In genomic region chr16:88769617-88770458, GRCh38 we compare ENCODE assay signal across 9 cellular contexts. TPM values are rescaled to one million over a fixed set of nuclear protein-coding genes. Genes with fewer than 3 reads are reported as not detected.
DNase-seq lines count a peak whose midpoint lies in the region; ATAC-seq, FAIRE-seq and TF ChIP-seq lines count a peak whose summit lies in the region.
"Had no signal": no experiment of that assay in that cellular context is flagged by ENCODE, and none has a peak within 500 bp of the region (broad histone marks: within the 10 kb centered on the region; RNA-seq: fewer than 3 reads in every experiment).

No MANE protein-coding gene starts in this region.

- peaks cover 65% of the 10 kb centered on the region for H3K4me1 Mint-ChIP-seq in activated B cell treated with CpG ODN at 0.5 μM for 24 hours

- H3K27ac ChIP-seq in HEK293 (ENCODE audit: extremely low read depth, low read depth, low read length) (peak overlapping the region; percentile 80), keratinocyte (ENCODE audit: control insufficient read depth, insufficient read depth, low read length) (peak overlapping the region; percentile 81), upper lobe of right lung (peak overlapping the region; percentile 80), aorta (ENCODE audit: low read depth in 1 of 2, low read length in 2 of 2) (no peak overlapping the region)
- H3K27ac ChIP-seq: KMS-11 had no signal

- 80 to 81% methylated on average over 30 of the region's 30 CpGs for WGBS in aorta, 2 donors

- H3K27me3 Mint-ChIP-seq in activated B cell treated with CpG ODN at 0.5 μM for 24 hours, result no peaks in the 10 kb centered on the region

- FAIRE-seq in keratinocyte (lab: Jason Lieb, UNC) (no peak), D721Med (lab: Jason Lieb, UNC) (no peak)

- no peaks in the 10 kb centered on the region for H3K36me3 ChIP-seq in HEK293 (ENCODE audit: control insufficient read depth in 2 of 2, insufficient read depth in 1 of 2, low read length in 2 of 2)
- H3K36me3 ChIP-seq in keratinocyte (ENCODE audit: control insufficient read depth in 2 of 2, extremely low read depth in 1 of 2, insufficient read depth in 2 of 2, low read length in 2 of 2), result peaks cover 9 to 11% of the 10 kb centered on the region in 2 experiments
- no peaks in the 10 kb centered on the region for H3K36me3 ChIP-seq in upper lobe of right lung
- no peaks in the 10 kb centered on the region for H3K36me3 ChIP-seq in aorta (ENCODE audit: control insufficient read depth in 1 of 2, insufficient read depth in 2 of 2, low read length in 1 of 2)

- H3K27ac Mint-ChIP-seq in activated B cell treated with CpG ODN at 0.5 μM for 24 hours, result peak overlapping the region; percentile 24

- H3K9me3 ChIP-seq in HEK293 (ENCODE audit: control insufficient read depth, insufficient read depth, low read depth, low read length) (no peaks in the 10 kb centered on the region), keratinocyte (ENCODE audit: control insufficient read depth, low read depth, low read length) (no peaks in the 10 kb centered on the region), upper lobe of right lung (no peaks in the 10 kb centered on the region), aorta (ENCODE audit: control insufficient read depth, low read length) (no peaks in the 10 kb centered on the region)

- peak overlapping the region; percentile 24 for H3K4me3 Mint-ChIP-seq in activated B cell treated with CpG ODN at 0.5 μM for 24 hours

- H3K9ac ChIP-seq in keratinocyte (ENCODE audit: control insufficient read depth, extremely low read depth, insufficient read depth, low read length), result peak overlapping the region; percentile 74
- H3K9ac ChIP-seq: KMS-11 had no signal

- no peaks in the 10 kb centered on the region for H3K36me3 Mint-ChIP-seq in activated B cell treated with CpG ODN at 0.5 μM for 24 hours (ENCODE audit: low read depth)

- ATAC-seq in activated B cell treated with CpG ODN at 0.5 μM for 24 hours (ENCODE audit: low read depth) (peak; percentile 74), upper lobe of right lung (peak; percentile 53), aorta (ENCODE audit: low FRiP score) (no peak)

- H3K27me3 ChIP-seq in keratinocyte (ENCODE audit: control insufficient read depth, extremely low read depth, insufficient read depth, low read length), result no peaks in the 10 kb centered on the region
- no peaks in the 10 kb centered on the region for H3K27me3 ChIP-seq in upper lobe of right lung
- no peaks in the 10 kb centered on the region for H3K27me3 ChIP-seq in aorta (ENCODE audit: control insufficient read depth in 1 of 2, insufficient read depth in 2 of 2, low read length in 1 of 2)

- POLR2A ChIA-PET in HEK293 (lab: Yijun Ruan, JAX), result interaction anchor here (0.7 to 6.8 kb wide), 11 partner anchors 11 to 42 kb away, joined by 3 to 97 read pairs (median 5); partner anchors contain the start of genes APRT, CDT1 and PIEZO1
- POLR2A ChIA-PET in activated B cell treated with CpG ODN at 0.5 μM for 24 hours (lab: Charles Lee), result interaction anchor here (0.6 to 3.4 kb wide), 6 partner anchors 10 to 33 kb away, joined by 3 to 30 read pairs (median 8); no protein-coding TSS in a partner anchor

- TF ChIP-seq CTCF in HEK293 (tag by site-specific recombination; IDR thresholded peaks at IDR 0.05), result no peak
- TF ChIP-seq CTCF in activated B cell treated with CpG ODN at 0.5 μM for 24 hours (IDR thresholded peaks at IDR 0.05), result no peak
- TF ChIP-seq CTCF in keratinocyte (optimal IDR thresholded peaks at IDR 0.05 in 1 of 3, IDR thresholded peaks at IDR 0.05 in 1 of 3, conservative IDR thresholded peaks at IDR 0.05 in 1 of 3; ENCODE audit: extremely low read depth in 1 of 3, insufficient read depth in 2 of 3, low read length in 3 of 3), result no peak
- no peak for TF ChIP-seq CTCF in upper lobe of right lung (IDR thresholded peaks at IDR 0.05)
- TF ChIP-seq CTCF in D721Med (IDR thresholded peaks at IDR 0.05; ENCODE audit: insufficient read depth, missing control alignments), result no peak

- CTCF ChIA-PET in HEK293 (lab: Yijun Ruan, JAX), result interaction anchor here (1.4 to 9.2 kb wide), 3 partner anchors 27 to 33 kb away, joined by 5 to 58 read pairs (median 6); no protein-coding TSS in a partner anchor
- CTCF ChIA-PET in activated B cell treated with CpG ODN at 0.5 μM for 24 hours (lab: Charles Lee), result interaction anchor here (0.7 to 2.6 kb wide), 4 partner anchors 10 to 26 kb away, joined by 3 to 9 read pairs (median 3); no protein-coding TSS in a partner anchor

- H3K79me2 ChIP-seq in keratinocyte (ENCODE audit: control insufficient read depth, insufficient read depth, low read length), result peaks cover 95% of the 10 kb centered on the region

- no peak overlapping the region for H2AFZ ChIP-seq in keratinocyte (ENCODE audit: control insufficient read depth, low read length)

- dilution Hi-C loops in keratinocyte (cut with MboI; ENCODE audit: extremely low pct_ligation_motif_present, low sequenced_read_pairs), result loop anchor here (25.0 kb wide), 1 partner anchor 108 kb away; the partner anchor contains the start of genes CYBA and MVD

- H3K9me3 Mint-ChIP-seq in activated B cell treated with CpG ODN at 0.5 μM for 24 hours, result no peaks in the 10 kb centered on the region

- no peak overlapping the region; the same call in 1 of the 2 replicates for H3K4me3 ChIP-seq in HEK293 (ENCODE audit: low read depth, low read length)
- H3K4me3 ChIP-seq in keratinocyte (ENCODE audit: control insufficient read depth in 2 of 3, extremely low read depth in 1 of 3, insufficient read depth in 2 of 3, low read depth in 1 of 3, low read length in 3 of 3), result peak overlapping the region in 2 of 3 experiments; percentile 37 to 38
- peak overlapping the region; percentile 32 for H3K4me3 ChIP-seq in upper lobe of right lung
- no peak overlapping the region for H3K4me3 ChIP-seq in aorta (ENCODE audit: low read length in 2 of 2)

- peak; percentile 48 for DNase-seq in Caki2 (ENCODE audit: low read depth)
- DNase-seq in activated B cell treated with CpG ODN at 0.5 μM for 24 hours, result peak; percentile 61
- no peak for DNase-seq in keratinocyte (ENCODE audit: low read depth, low spot score)
- DNase-seq in upper lobe of right lung, result peak; percentile 86
- no peak for DNase-seq in aorta
- no peak for DNase-seq in SKM-1 treated with dmso at 0.1 percent for 144 hours (lab: John Stamatoyannopoulos, UW; ENCODE audit: unreplicated experiment)
- no peak for DNase-seq in D721Med (ENCODE audit: insufficient read length, low spot score)

- peak overlapping the region; percentile 81 for H3K4me2 ChIP-seq in keratinocyte (ENCODE audit: control insufficient read depth, extremely low read depth, insufficient read depth, low read depth, low read length)
- H3K4me2 ChIP-seq: KMS-11 had no signal

- H3K9me1 ChIP-seq in keratinocyte (ENCODE audit: control insufficient read depth, extremely low read depth, insufficient read depth, low read length), result peaks cover 13% of the 10 kb centered on the region

- peaks cover 36% of the 10 kb centered on the region for H3K4me1 ChIP-seq in HEK293 (ENCODE audit: control insufficient read depth, insufficient read depth, low read length)
- peaks cover 41% of the 10 kb centered on the region for H3K4me1 ChIP-seq in keratinocyte (ENCODE audit: control insufficient read depth, extremely low read depth, insufficient read depth, low read length)
- H3K4me1 ChIP-seq in upper lobe of right lung, result peaks cover 88% of the 10 kb centered on the region
- H3K4me1 ChIP-seq in aorta (ENCODE audit: control insufficient read depth in 1 of 2, insufficient read depth in 2 of 2, low read length in 2 of 2), result no peaks in the 10 kb centered on the region

- H4K20me1 ChIP-seq in keratinocyte (ENCODE audit: control insufficient read depth, extremely low read depth, insufficient read depth, low read length), result peaks cover 57% of the 10 kb centered on the region

- intact Hi-C loops in activated B cell treated with CpG ODN at 0.5 μM for 24 hours (cut with micrococcal nuclease), result loop anchor here (2.0 kb wide), 1 partner anchor 25 kb away; no protein-coding TSS in a partner anchor
- intact Hi-C loops in upper lobe of right lung (cut with DNase I), result no loop called here
- intact Hi-C loops in aorta (cut with DNase I), result no loop called here

- in situ Hi-C loops in Caki2 (cut with HindIII; ENCODE audit: low pct_unique_long_range_greater_than_20kb, low sequenced_read_pairs), result no loop called here

RNA-seq across cellular contexts. Expression of gene PIEZO1, which starts 15.2 kb away (rescaled TPM):
- 81.1 and 82.0 TPM in 2 replicates for total RNA-seq in Caki2 (2014; rRNA removed; shearing (Covaris generic); ENCODE audit: low replicate concordance)
- total RNA-seq in activated B cell treated with CpG ODN at 0.5 μM for 24 hours (75.2 and 85.9 TPM in 2 replicates), upper lobe of right lung (196 TPM), aorta (100 to 1,000 TPM; 101 to 120 TPM)
- polyA plus RNA-seq in keratinocyte (62.8 to 136 TPM (median 120 TPM) in 3 replicates), aorta (100 to 1,000 TPM in 1 of 2 donors, 10 to 100 TPM in 1; 35.9 to 205 TPM)
- polyA plus RNA-seq in keratinocyte (2011; ENCODE audit: low read depth), result 56.5 TPM
- 29.9 and 72.0 TPM in 2 replicates for polyA plus RNA-seq in keratinocyte (2011; cell fraction: cytosol; rRNA removed)
- 489 and 583 TPM in 2 replicates for polyA plus RNA-seq in keratinocyte (2011; cell fraction: nucleus; rRNA removed)
- polyA plus RNA-seq in keratinocyte (2012; ENCODE audit: low replicate concordance), result 161 and 179 TPM in 2 replicates
- 202 to 895 TPM (median 206 TPM) in 3 replicates for polyA minus RNA-seq in keratinocyte
- polyA minus RNA-seq in keratinocyte (2011; cell fraction: cytosol; rRNA and poly(A)+ RNA removed), result 161 TPM
- 459 and 543 TPM in 2 replicates for polyA minus RNA-seq in keratinocyte (2011; cell fraction: nucleus; rRNA and poly(A)+ RNA removed)

RNA-seq across cellular contexts. Expression of gene CDT1, which starts 33.8 kb away (rescaled TPM):
- total RNA-seq in Caki2 (2014; rRNA removed; shearing (Covaris generic); ENCODE audit: low replicate concordance), result 23.1 and 24.6 TPM in 2 replicates
- 4.3 and 5.5 TPM in 2 replicates for total RNA-seq in activated B cell treated with CpG ODN at 0.5 μM for 24 hours
- 1.0 to 4.9 TPM (median 2.0 TPM) in 3 replicates for polyA plus RNA-seq in keratinocyte
- 0.10 TPM for polyA plus RNA-seq in keratinocyte (2011; ENCODE audit: low read depth)
- 0.94 and 4.1 TPM in 2 replicates for polyA plus RNA-seq in keratinocyte (2011; cell fraction: cytosol; rRNA removed)
- 0.60 and 1.0 TPM in 2 replicates for polyA plus RNA-seq in keratinocyte (2011; cell fraction: nucleus; rRNA removed)
- 0.55 and 7.5 TPM in 2 replicates for polyA plus RNA-seq in keratinocyte (2012; ENCODE audit: low replicate concordance)
- 0.30 to 9.4 TPM (median 4.0 TPM) in 3 replicates for polyA minus RNA-seq in keratinocyte
- 5.9 TPM for polyA minus RNA-seq in keratinocyte (2011; cell fraction: cytosol; rRNA and poly(A)+ RNA removed)
- polyA minus RNA-seq in keratinocyte (2011; cell fraction: nucleus; rRNA and poly(A)+ RNA removed), result 1.2 and 2.5 TPM in 2 replicates
- total RNA-seq in upper lobe of right lung, result 1.0 TPM
- 1 to 10 TPM in 1 of 2 donors, under 1 TPM in 1; 0.88 to 1.5 TPM for total RNA-seq in aorta
- 1 to 10 TPM in 1 of 2 donors, under 1 TPM in 1; 0.05 to 1.0 TPM for polyA plus RNA-seq in aorta

RNA-seq across cellular contexts. Expression of gene APRT, which starts 41.9 kb away (rescaled TPM):
- total RNA-seq in Caki2 (2014; rRNA removed; shearing (Covaris generic); ENCODE audit: low replicate concordance), result 262 and 321 TPM in 2 replicates
- total RNA-seq in activated B cell treated with CpG ODN at 0.5 μM for 24 hours, result 198 and 209 TPM in 2 replicates
- 91.4 to 177 TPM (median 106 TPM) in 3 replicates for polyA plus RNA-seq in keratinocyte
- 25.2 TPM for polyA plus RNA-seq in keratinocyte (2011; ENCODE audit: low read depth)
- polyA plus RNA-seq in keratinocyte (2011; cell fraction: cytosol; rRNA removed), result 51.1 and 112 TPM in 2 replicates
- 49.9 and 72.8 TPM in 2 replicates for polyA plus RNA-seq in keratinocyte (2011; cell fraction: nucleus; rRNA removed)
- polyA plus RNA-seq in keratinocyte (2012; ENCODE audit: low replicate concordance), result 135 and 217 TPM in 2 replicates
- 26.0 to 61.0 TPM (median 48.4 TPM) in 3 replicates for polyA minus RNA-seq in keratinocyte
- polyA minus RNA-seq in keratinocyte (2011; cell fraction: cytosol; rRNA and poly(A)+ RNA removed), result 182 TPM
- 29.3 and 31.1 TPM in 2 replicates for polyA minus RNA-seq in keratinocyte (2011; cell fraction: nucleus; rRNA and poly(A)+ RNA removed)
- 85.2 TPM for total RNA-seq in upper lobe of right lung
- 10 to 100 TPM; 60.2 to 61.3 TPM for total RNA-seq in aorta
- 100 to 1,000 TPM in 1 of 2 donors, 10 to 100 TPM in 1; 88.6 to 116 TPM for polyA plus RNA-seq in aorta

Comparison
In these comparisons a context has a peak if more than half of its experiments do, and no peak if none do; other contexts are left out.
1. DNase-seq: peak in Caki2 (single experiment), activated B cell treated with CpG ODN at 0.5 μM for 24 hours (single experiment) and upper lobe of right lung (single experiment); none in keratinocyte (single experiment), aorta (0 of 2), SKM-1 treated with dmso at 0.1 percent for 144 hours (single experiment) and D721Med (single experiment).
2. H3K27ac ChIP-seq: peak in HEK293 (single experiment), keratinocyte (single experiment) and upper lobe of right lung (single experiment); none in aorta (0 of 2).
3. H3K4me3 ChIP-seq: peak in keratinocyte (2 of 3) and upper lobe of right lung (single experiment); none in HEK293 (single experiment) and aorta (0 of 2).